Comparison of ENCODE assay signal across 17 cellular contexts in genomic region chr9:129209109-129209508, GRCh38. TPM values are rescaled to one million over a fixed set of nuclear protein-coding genes. Genes with fewer than 3 reads are reported as not detected.
DNase-seq lines count a peak whose midpoint lies in the region; ATAC-seq and TF ChIP-seq lines count a peak whose summit lies in the region.
"Had no signal": no experiment of that assay in that cellular context is flagged by ENCODE, and none has a peak within 500 bp of the region (broad histone marks: within the 10 kb centered on the region; RNA-seq: fewer than 3 reads in every experiment).

No MANE protein-coding gene starts in this region.

- ATAC-seq in HG03025 (IDR thresholded peaks at IDR 0.05; ENCODE audit: low FRiP score, unreplicated experiment) = no peak
- ATAC-seq: GM12878, lower lobe of right lung, SK-N-SH treated with all-trans-retinoic acid at 6 μM for 48 hours had no signal

- no peaks in the 10 kb centered on the region for H3K36me3 Mint-ChIP-seq in neural progenitor cell

- H3K4me2 ChIP-seq in hepatocyte (peak overlapping the region; percentile 68), neural progenitor cell (peak overlapping the region; percentile 73)

- H3K4me1 ChIP-seq in ES-I3 (ENCODE audit: insufficient read depth, low read length) (peaks cover 15% of the 10 kb centered on the region), NT2/D1 (ENCODE audit: insufficient read depth, insufficient read length) (peaks cover 15% of the 10 kb centered on the region), hepatocyte (ENCODE audit: insufficient read depth) (no peaks in the 10 kb centered on the region), neural progenitor cell (peaks cover 18% of the 10 kb centered on the region)
- H3K4me1 ChIP-seq: lower lobe of right lung had no signal

- no peaks in the 10 kb centered on the region for H4K20me1 ChIP-seq in hepatocyte (ENCODE audit: insufficient read depth, poor library complexity, severe bottlenecking)
- H4K20me1 ChIP-seq in neural progenitor cell (ENCODE audit: low read depth) = no peaks in the 10 kb centered on the region

- H3K27ac Mint-ChIP-seq in neural progenitor cell = no peak overlapping the region

- H3K27me3 Mint-ChIP-seq in neural progenitor cell (ENCODE audit: insufficient read depth, low read depth) = peaks cover 10% of the 10 kb centered on the region
- H3K27me3 Mint-ChIP-seq: activated CD4-positive, alpha-beta T cell treated with anti-CD3 and anti-CD28 coated beads, Interleukin-2, amount 10 ng/mL, durations not matched to agents 7 days and 5 days had no signal

- peaks cover 31% of the 10 kb centered on the region for H3K4me1 Mint-ChIP-seq in neural progenitor cell

- H3K9me3 ChIP-seq in ES-I3 (ENCODE audit: control insufficient read depth, insufficient read depth, low read length) = no peaks in the 10 kb centered on the region
- no peaks in the 10 kb centered on the region for H3K9me3 ChIP-seq in NT2/D1 (ENCODE audit: insufficient read depth, low read length)
- no peaks in the 10 kb centered on the region for H3K9me3 ChIP-seq in hepatocyte (ENCODE audit: low read depth)
- H3K9me3 ChIP-seq in neural progenitor cell (ENCODE audit: low read depth) = no peaks in the 10 kb centered on the region
- H3K9me3 ChIP-seq: lower lobe of right lung had no signal

- H3K9me2 ChIP-seq in hepatocyte (replicated peaks; ENCODE audit: insufficient read depth) = no peaks in the 10 kb centered on the region

- H3K27me3 ChIP-seq in NT2/D1 (ENCODE audit: insufficient read depth, insufficient read length) (no peaks in the 10 kb centered on the region), hepatocyte (no peaks in the 10 kb centered on the region), neural progenitor cell (no peaks in the 10 kb centered on the region)

- H3K9ac ChIP-seq in ES-I3 (ENCODE audit: low read depth, low read length) (peak overlapping the region; percentile 60), NT2/D1 (ENCODE audit: insufficient read length, low read depth) (peak overlapping the region; percentile 80), neural progenitor cell (no peak overlapping the region)

- H3K4me3 Mint-ChIP-seq in neural progenitor cell = no peak overlapping the region
- H3K4me3 Mint-ChIP-seq: activated CD4-positive, alpha-beta T cell treated with anti-CD3 and anti-CD28 coated beads, Interleukin-2, amount 10 ng/mL, durations not matched to agents 7 days and 5 days had no signal

- H3K36me3 ChIP-seq in ES-I3 (ENCODE audit: insufficient read depth, low read length) = no peaks in the 10 kb centered on the region
- H3K36me3 ChIP-seq in NT2/D1 (ENCODE audit: insufficient read depth, insufficient read length, low read length) = no peaks in the 10 kb centered on the region
- no peaks in the 10 kb centered on the region for H3K36me3 ChIP-seq in hepatocyte (replicated peaks; ENCODE audit: insufficient read depth, low read depth)
- H3K36me3 ChIP-seq in neural progenitor cell = no peaks in the 10 kb centered on the region
- H3K36me3 ChIP-seq: lower lobe of right lung had no signal

- H2AFZ ChIP-seq in hepatocyte (no peak overlapping the region), neural progenitor cell (replicated peaks) (peak overlapping the region; percentile 91)

- H3K4me3 ChIP-seq in NT2/D1 (ENCODE audit: insufficient read length, low read depth) (peak overlapping the region; percentile 63), hepatocyte (no peak overlapping the region), neural progenitor cell (peak overlapping the region; percentile 33)
- H3K4me3 ChIP-seq: GM12878, lower lobe of right lung had no signal

- DNase-seq in NT2/D1 (ENCODE audit: low read depth, low spot score) (no peak), hepatocyte (ENCODE audit: low spot score) (no peak), neural progenitor cell (ENCODE audit: low spot score) (no peak), HCEC 1CT (no peak), NCI-H774 (lab: John Stamatoyannopoulos, UW) (no peak)
- DNase-seq in activated naive CD4-positive, alpha-beta T cell treated with Interleukin-2 at 50 U/mL for 16 hours = no peak
- DNase-seq: amniotic stem cell; central memory CD4-positive, alpha-beta T cell; effector CD4-positive, alpha-beta T cell; lower lobe of right lung; NCI-H1417 treated with DMSO at 0.1 percent for 48 hours; NCI-H2171 treated with DMSO at 0.1 percent for 48 hours had no signal

- no peaks in the 10 kb centered on the region for H3K9me3 Mint-ChIP-seq in neural progenitor cell
- H3K9me3 Mint-ChIP-seq: activated CD4-positive, alpha-beta T cell treated with anti-CD3 and anti-CD28 coated beads, Interleukin-2, amount 10 ng/mL, durations not matched to agents 7 days and 5 days had no signal

- TF ChIP-seq CTCF in hepatocyte (IDR thresholded peaks at IDR 0.05; ENCODE audit: poor library complexity) (no peak), neural progenitor cell (IDR thresholded peaks at IDR 0.05) (no peak)

- H3K27ac ChIP-seq in hepatocyte (peak overlapping the region; percentile 80), neural progenitor cell (no peak overlapping the region)
- H3K27ac ChIP-seq: lower lobe of right lung had no signal

- H3F3A ChIP-seq in neural progenitor cell (ENCODE audit: low read depth) = peaks cover 8% of the 10 kb centered on the region

- 36% methylated on average over 4 of the region's 4 CpGs for WGBS in hepatocyte (ENCODE audit: low lambda C conversion rate, missing lambda C conversion rate)

- peaks cover 4% of the 10 kb centered on the region for H3K79me2 ChIP-seq in hepatocyte
- no peaks in the 10 kb centered on the region for H3K79me2 ChIP-seq in neural progenitor cell (ENCODE audit: low read depth)

RNA-seq across cellular contexts. Expression of gene IER5L, which starts 31.0 kb away (rescaled TPM):
- 34.5 and 38.0 TPM in 2 replicates for total RNA-seq in hepatocyte
- polyA plus RNA-seq in hepatocyte = 39.7 and 46.5 TPM in 2 replicates
- 12.2 and 32.7 TPM in 2 replicates for total RNA-seq in neural progenitor cell (ENCODE audit: low replicate concordance)
